In genomic region chr1:70205437-70206118, GRCh38 we compare ENCODE assay signal across 8 cellular contexts. TPM values are rescaled to one million over a fixed set of nuclear protein-coding genes. Genes with fewer than 3 reads are reported as not detected.
A peak's percentile ranks its signal among the peaks of the same experiment; 100 is the strongest.
DNase-seq lines count a peak whose midpoint lies in the region; ATAC-seq and TF ChIP-seq lines count a peak whose summit lies in the region.

Gene LRRC40 (minus strand): TSS chr1:70205579. CDS start chr1:70205540, 39 bp downstream.

- H2BK15ac ChIP-seq in mesendoderm (replicated peaks; ENCODE audit: low read depth): no peak within 1 kb of the TSS

- H3K4me1 ChIP-seq in NT2/D1 (ENCODE audit: insufficient read depth, insufficient read length): no peaks in the 10 kb centered on the region
- peaks cover 4% of the 10 kb centered on the region for H3K4me1 ChIP-seq in endodermal cell (ENCODE audit: control insufficient read depth, insufficient read depth, low read length)
- H3K4me1 ChIP-seq in mesendoderm (ENCODE audit: control insufficient read depth, low read depth, low read length): peaks cover 2% of the 10 kb centered on the region

- peak within 1 kb of the TSS; percentile 94 for H3K4me3 ChIP-seq in NT2/D1 (ENCODE audit: insufficient read length, low read depth)
- H3K4me3 ChIP-seq in endodermal cell (ENCODE audit: low read length): peak within 1 kb of the TSS; percentile 100
- peak within 1 kb of the TSS; percentile 95 for H3K4me3 ChIP-seq in mesendoderm (ENCODE audit: low read length)

- 0% methylated on average over 29 to 46 of the region's 46 CpGs for WGBS in endodermal cell (ENCODE audit: insufficient coverage in 1 of 2, insufficient read length in 1 of 2), 2 experiments
- WGBS in mesendoderm (ENCODE audit: extremely low coverage, insufficient coverage, low lambda C conversion rate): no CpG with 5 or more reads among the region's 46 CpGs

- H3K4me1 Mint-ChIP-seq in endodermal cell: peaks cover 12% of the 10 kb centered on the region

- DNase-seq in COR-L47 (lab: John Stamatoyannopoulos, UW) (peak; percentile 95), HUDEP-2 (lab: John Stamatoyannopoulos, UW; ENCODE audit: unreplicated experiment in 76 of 76) (peak in 75 of 76 experiments; percentile 17 to 95 (median 89)), NT2/D1 (ENCODE audit: low read depth, low spot score) (peak; percentile 98), endodermal cell (peak; percentile 99), mesendoderm (peak; percentile 98)
- peak; percentile 79 for DNase-seq in activated CD8-positive, alpha-beta memory T cell treated with anti-CD3 and anti-CD28 coated beads, Interleukin-2, amount 50 U/mL, for 1 hour (ENCODE audit: extremely low read depth)
- peak; percentile 94 for DNase-seq in stimulated activated CD8-positive, alpha-beta memory T cell treated with anti-CD3 and anti-CD28 coated beads, Interleukin-15, amount 100 ng/mL, for 1 hour (ENCODE audit: low read depth)

- H3K23ac ChIP-seq in mesendoderm (ENCODE audit: low read length): no peak within 1 kb of the TSS

- H3K9me3 Mint-ChIP-seq in endodermal cell: no peaks in the 10 kb centered on the region

- peak within 1 kb of the TSS; percentile 69 for H3K4me2 ChIP-seq in mesendoderm (ENCODE audit: low read length)

- H3K9ac ChIP-seq in NT2/D1 (ENCODE audit: insufficient read length, low read depth) (peak within 1 kb of the TSS; percentile 94), endodermal cell (ENCODE audit: extremely low read depth, low read length, poor library complexity, severe bottlenecking) (peak within 1 kb of the TSS; percentile 97), mesendoderm (ENCODE audit: low read length) (peak within 1 kb of the TSS; percentile 96)

- no peak within 1 kb of the TSS for H2BK5ac ChIP-seq in mesendoderm (ENCODE audit: low read length)

- peaks cover 15% of the 10 kb centered on the region for H3K36me3 Mint-ChIP-seq in endodermal cell (ENCODE audit: low read depth)

- H3K9me3 ChIP-seq in NT2/D1 (ENCODE audit: insufficient read depth, low read length) (no peaks in the 10 kb centered on the region), endodermal cell (ENCODE audit: control insufficient read depth, low read length) (no peaks in the 10 kb centered on the region)

- peak within 1 kb of the TSS; percentile 72 for H4K5ac ChIP-seq in mesendoderm (ENCODE audit: low read length)

- peak within 1 kb of the TSS; percentile 99 for H3K4me3 Mint-ChIP-seq in endodermal cell

- no peak within 1 kb of the TSS for H3K4ac ChIP-seq in mesendoderm (ENCODE audit: low read depth, low read length)

- peak within 1 kb of the TSS; percentile 91 for H3K27ac ChIP-seq in endodermal cell (ENCODE audit: low read depth, low read length)
- peak within 1 kb of the TSS; percentile 69 for H3K27ac ChIP-seq in mesendoderm (ENCODE audit: low read depth, low read length)

- H4K8ac ChIP-seq in mesendoderm (ENCODE audit: low read depth, low read length): no peak within 1 kb of the TSS

- H2AK5ac ChIP-seq in mesendoderm (ENCODE audit: low read length): no peak within 1 kb of the TSS

- no peak within 1 kb of the TSS for H2BK120ac ChIP-seq in mesendoderm (ENCODE audit: low read depth, low read length)

- peak within 1 kb of the TSS; percentile 78 for H3K18ac ChIP-seq in mesendoderm (ENCODE audit: low read length)

- H3K36me3 ChIP-seq in NT2/D1 (ENCODE audit: insufficient read depth, insufficient read length, low read length) (peaks cover 45% of the 10 kb centered on the region), endodermal cell (ENCODE audit: control insufficient read depth, insufficient read depth, low read length) (peaks cover 31% of the 10 kb centered on the region), mesendoderm (ENCODE audit: control insufficient read depth, insufficient read depth, low read length) (no peaks in the 10 kb centered on the region)

- peaks cover 52% of the 10 kb centered on the region for H3K79me2 ChIP-seq in mesendoderm (ENCODE audit: control insufficient read depth, insufficient read depth, low read length)

- peak within 1 kb of the TSS; percentile 98 for H3K56ac ChIP-seq in mesendoderm (ENCODE audit: low read length)

- peak within 1 kb of the TSS; percentile 100 for H3K27ac Mint-ChIP-seq in endodermal cell

- no peaks in the 10 kb centered on the region for H3K27me3 Mint-ChIP-seq in endodermal cell (ENCODE audit: insufficient read depth)

- TF ChIP-seq CTCF in endodermal cell (conservative IDR thresholded peaks at IDR 0.05): peak; percentile 24

- H3K27me3 ChIP-seq in NT2/D1 (ENCODE audit: insufficient read depth, insufficient read length) (no peaks in the 10 kb centered on the region), endodermal cell (ENCODE audit: control insufficient read depth, insufficient read depth, low read length, poor library complexity, severe bottlenecking) (no peaks in the 10 kb centered on the region), mesendoderm (ENCODE audit: insufficient read depth, low read length, poor library complexity) (no peaks in the 10 kb centered on the region)

- peaks cover 6% of the 10 kb centered on the region for H3K79me1 ChIP-seq in mesendoderm (ENCODE audit: low read length)

- peak; percentile 88 for ATAC-seq in GM21381 (IDR thresholded peaks at IDR 0.05; ENCODE audit: unreplicated experiment)

RNA-seq across cellular contexts. Expression of gene LRRC40, which starts in this region (rescaled TPM):
- 10 to 100 TPM; 26.8 to 29.2 TPM for total RNA-seq in endodermal cell
- polyA plus RNA-seq in endodermal cell (2013, experiment 1 of 2): 40.8 TPM
- 41.2 TPM for polyA plus RNA-seq in endodermal cell (2013, experiment 2 of 2)
- polyA plus RNA-seq in mesendoderm (2013, experiment 1 of 2): 34.9 TPM
- polyA plus RNA-seq in mesendoderm (2013, experiment 2 of 2): 34.6 TPM

Comparison
In these comparisons a context has a peak if more than half of its experiments do, and no peak if none do; other contexts are left out.
1. Peak in every context shown above with its lines: DNase-seq, ATAC-seq, H3K4me3 ChIP-seq and H3K27ac ChIP-seq.